In genomic region chr18:58661423-58661822, GRCh38 we compare ENCODE assay signal across 11 cellular contexts. TPM values are rescaled to one million over a fixed set of nuclear protein-coding genes. Genes with fewer than 3 reads are reported as not detected.
DNase-seq lines count a peak whose midpoint lies in the region; ATAC-seq and TF ChIP-seq lines count a peak whose summit lies in the region.
"Had no signal": no experiment of that assay in that cellular context is flagged by ENCODE, and none has a peak within 500 bp of the region (broad histone marks: within the 10 kb centered on the region; RNA-seq: fewer than 3 reads in every experiment).

No MANE protein-coding gene starts in this region.

- no peaks in the 10 kb centered on the region for H3K27me3 ChIP-seq in Karpas-422 (ENCODE audit: low read length)

- H3K9ac ChIP-seq in Karpas-422 (ENCODE audit: low read length): no peak overlapping the region

- peak; percentile 65 for TF ChIP-seq CTCF in choroid plexus epithelial cell (conservative IDR thresholded peaks at IDR 0.05; ENCODE audit: low read depth, low read length)

- peak overlapping the region; percentile 66 to 90 (median 86) for H3K4me3 Mint-ChIP-seq in naive B cell
- H3K4me3 Mint-ChIP-seq: activated naive CD4-positive, alpha-beta T cell treated with anti-CD3 and anti-CD28 coated beads, Interleukin-2, amount 10 ng/mL, durations not matched to agents 7 days and 5 days had no signal

- peak; percentile 56 for DNase-seq in EH (ENCODE audit: low read depth)
- no peak for DNase-seq in Karpas-422
- DNase-seq in choroid plexus epithelial cell (ENCODE audit: low read depth): peak; percentile 62
- no peak for DNase-seq in naive B cell
- DNase-seq in activated naive CD4-positive, alpha-beta T cell (lab: John Stamatoyannopoulos, UW): no peak
- DNase-seq in activated naive CD4-positive, alpha-beta T cell treated with anti-CD3 and anti-CD28 coated beads, Interleukin-2, amount 50 U/mL, for 16 hours: no peak
- DNase-seq in ureter (ENCODE audit: low spot score): no peak
- DNase-seq in Ammon's horn (ENCODE audit: low spot score): no peak
- DNase-seq: activated naive CD4-positive, alpha-beta T cell treated with anti-CD3 and anti-CD28 coated beads, Interleukin-2, amount 10 ng/mL, durations not matched to agents 7 days and 5 days; MM.1S had no signal

- peak overlapping the region; percentile 48; the same call in 1 of the 2 replicates for H3K4me3 ChIP-seq in Karpas-422 (ENCODE audit: low read length)
- no peak overlapping the region for H3K4me3 ChIP-seq in choroid plexus epithelial cell (ENCODE audit: low read depth, low read length)

- no peaks in the 10 kb centered on the region for H3K27me3 Mint-ChIP-seq in naive B cell
- H3K27me3 Mint-ChIP-seq: activated naive CD4-positive, alpha-beta T cell treated with anti-CD3 and anti-CD28 coated beads, Interleukin-2, amount 10 ng/mL, durations not matched to agents 7 days and 5 days had no signal

- H3K36me3 Mint-ChIP-seq in naive B cell: peaks cover 17 to 19% of the 10 kb centered on the region in 2 donors

- no peaks in the 10 kb centered on the region for H3K9me2 ChIP-seq in Karpas-422 (replicated peaks; ENCODE audit: insufficient read depth, low read length)

- H3K9me3 ChIP-seq in Karpas-422 (ENCODE audit: low read length): no peaks in the 10 kb centered on the region

- ATAC-seq in naive B cell (ENCODE audit: low read depth in 2 of 2): no peak

- peak overlapping the region; percentile 86 for H3K4me2 ChIP-seq in Karpas-422 (ENCODE audit: low read depth, low read length, poor library complexity, severe bottlenecking)

- H3K36me3 ChIP-seq in Karpas-422 (ENCODE audit: insufficient read depth, low read length): no peaks in the 10 kb centered on the region

- no peak overlapping the region for H3K27ac ChIP-seq in Karpas-422 (ENCODE audit: low read length)

- peaks cover 65 to 87% (median 84%) of the 10 kb centered on the region in 3 donors for H3K4me1 Mint-ChIP-seq in naive B cell

- no peak overlapping the region for H2AFZ ChIP-seq in Karpas-422 (ENCODE audit: low read length)

- peaks cover 0 to 8% (median 0%) of the 10 kb centered on the region in 7 donors for H3K9me3 Mint-ChIP-seq in naive B cell

- H3K27ac Mint-ChIP-seq in naive B cell: peak overlapping the region; percentile 28 to 93 (median 74)

- no peaks in the 10 kb centered on the region for H3K79me2 ChIP-seq in Karpas-422 (ENCODE audit: low read length)

- no peaks in the 10 kb centered on the region for H4K20me1 ChIP-seq in Karpas-422 (ENCODE audit: insufficient read depth, low read depth, low read length)

- H3K4me1 ChIP-seq in Karpas-422 (ENCODE audit: low read length): peaks cover 82% of the 10 kb centered on the region

RNA-seq across cellular contexts. Expression of gene MALT1, which starts 9.8 kb away (rescaled TPM):
- 21.7 and 35.3 TPM in 2 replicates for total RNA-seq in Karpas-422 (2014; rRNA removed; shearing (Covaris generic); ENCODE audit: low replicate concordance)
- 10 to 100 TPM; 57.8 to 85.2 (median 63.0) TPM for polyA plus RNA-seq in naive B cell (ENCODE audit: low read depth in 6 of 6)
- 27.5 TPM for total RNA-seq in ureter

RNA-seq across cellular contexts. Expression of gene ALPK2, which starts 32.5 kb away (rescaled TPM):
- total RNA-seq in Karpas-422 (2014; rRNA removed; shearing (Covaris generic); ENCODE audit: low replicate concordance): 0.40 and 0.48 TPM in 2 replicates
- polyA plus RNA-seq in naive B cell (ENCODE audit: low read depth in 6 of 6): under 1 TPM in 3 of 6 donors, not detected in 3; 0.13 to 0.33 (median 0.18) TPM
- total RNA-seq in ureter: 0.16 TPM
- total RNA-seq: endothelial cell of umbilical vein had no signal
- polyA plus RNA-seq: endothelial cell of umbilical vein had no signal

Comparison
In these comparisons a context has a peak if more than half of its experiments do, and no peak if none do; other contexts are left out.
1. DNase-seq: peak in EH (single experiment) and choroid plexus epithelial cell (single experiment); none in Karpas-422 (single experiment), naive B cell (single experiment), activated naive CD4-positive, alpha-beta T cell (0 of 4), activated naive CD4-positive, alpha-beta T cell treated with anti-CD3 and anti-CD28 coated beads, Interleukin-2, amount 50 U/mL, for 16 hours (single experiment), ureter (single experiment) and Ammon's horn (single experiment).